Comparison of ENCODE assay signal across 8 cellular contexts in the genomic region with DNA sequence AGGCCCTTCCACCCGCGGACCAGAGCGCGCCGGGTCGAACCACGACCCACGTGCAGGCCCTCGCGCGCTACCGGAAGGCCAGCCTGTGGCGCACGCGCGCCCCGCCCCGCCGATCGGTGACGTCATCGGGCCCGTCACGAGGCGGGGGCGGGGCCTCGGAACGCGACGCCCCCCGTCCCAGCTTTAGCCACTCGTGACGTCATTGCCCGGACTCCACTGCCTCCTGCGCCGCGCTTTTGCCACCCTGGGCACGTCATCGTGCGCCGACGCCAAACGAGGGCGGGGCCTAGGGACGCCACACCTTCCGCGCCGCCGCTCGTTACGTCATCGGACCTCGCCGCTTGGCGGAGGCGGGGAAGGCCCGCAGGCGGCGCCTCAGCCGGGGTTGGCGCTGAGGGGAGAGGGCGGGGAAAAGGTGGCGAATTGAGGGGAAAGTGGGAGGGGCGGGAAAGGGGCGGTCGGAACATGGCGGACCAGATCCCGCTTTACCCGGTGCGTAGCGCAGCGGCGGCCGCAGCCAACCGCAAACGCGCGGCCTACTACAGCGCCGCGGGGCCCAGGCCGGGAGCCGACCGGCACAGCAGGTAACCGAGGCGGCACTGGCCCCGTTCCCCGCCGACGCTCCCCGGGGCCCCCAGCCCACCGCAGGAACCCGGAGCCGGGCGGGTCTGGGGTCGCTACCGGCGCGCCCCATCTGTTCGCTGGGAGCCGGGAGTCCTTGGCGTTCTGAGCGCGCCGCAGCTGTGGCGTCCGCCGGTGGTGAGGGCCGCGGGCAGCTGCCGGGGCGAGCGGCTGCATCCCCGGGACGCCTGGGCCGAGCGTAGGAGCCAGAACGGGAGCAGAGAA. TPM values are rescaled to one million over a fixed set of nuclear protein-coding genes. Genes with fewer than 3 reads are reported as not detected.
A peak's percentile ranks its signal among the peaks of the same experiment; 100 is the strongest.
DNase-seq lines count a peak whose midpoint lies in the region; ATAC-seq, FAIRE-seq and TF ChIP-seq lines count a peak whose summit lies in the region.

A gene with protein sequence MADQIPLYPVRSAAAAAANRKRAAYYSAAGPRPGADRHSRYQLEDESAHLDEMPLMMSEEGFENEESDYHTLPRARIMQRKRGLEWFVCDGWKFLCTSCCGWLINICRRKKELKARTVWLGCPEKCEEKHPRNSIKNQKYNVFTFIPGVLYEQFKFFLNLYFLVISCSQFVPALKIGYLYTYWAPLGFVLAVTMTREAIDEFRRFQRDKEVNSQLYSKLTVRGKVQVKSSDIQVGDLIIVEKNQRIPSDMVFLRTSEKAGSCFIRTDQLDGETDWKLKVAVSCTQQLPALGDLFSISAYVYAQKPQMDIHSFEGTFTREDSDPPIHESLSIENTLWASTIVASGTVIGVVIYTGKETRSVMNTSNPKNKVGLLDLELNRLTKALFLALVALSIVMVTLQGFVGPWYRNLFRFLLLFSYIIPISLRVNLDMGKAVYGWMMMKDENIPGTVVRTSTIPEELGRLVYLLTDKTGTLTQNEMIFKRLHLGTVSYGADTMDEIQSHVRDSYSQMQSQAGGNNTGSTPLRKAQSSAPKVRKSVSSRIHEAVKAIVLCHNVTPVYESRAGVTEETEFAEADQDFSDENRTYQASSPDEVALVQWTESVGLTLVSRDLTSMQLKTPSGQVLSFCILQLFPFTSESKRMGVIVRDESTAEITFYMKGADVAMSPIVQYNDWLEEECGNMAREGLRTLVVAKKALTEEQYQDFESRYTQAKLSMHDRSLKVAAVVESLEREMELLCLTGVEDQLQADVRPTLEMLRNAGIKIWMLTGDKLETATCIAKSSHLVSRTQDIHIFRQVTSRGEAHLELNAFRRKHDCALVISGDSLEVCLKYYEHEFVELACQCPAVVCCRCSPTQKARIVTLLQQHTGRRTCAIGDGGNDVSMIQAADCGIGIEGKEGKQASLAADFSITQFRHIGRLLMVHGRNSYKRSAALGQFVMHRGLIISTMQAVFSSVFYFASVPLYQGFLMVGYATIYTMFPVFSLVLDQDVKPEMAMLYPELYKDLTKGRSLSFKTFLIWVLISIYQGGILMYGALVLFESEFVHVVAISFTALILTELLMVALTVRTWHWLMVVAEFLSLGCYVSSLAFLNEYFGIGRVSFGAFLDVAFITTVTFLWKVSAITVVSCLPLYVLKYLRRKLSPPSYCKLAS (plus strand): TSS at position 449 of the 846 bp plus-strand sequence. CDS start 17 bp downstream, at position 466.

- DNase-seq in ACHN (peak; percentile 91), NCI-H2227 treated with DMSO at 0.1 percent for 48 hours (lab: John Stamatoyannopoulos, UW) (peak; percentile 95), bronchial epithelial cell (ENCODE audit: low read depth) (peak; percentile 85), iPS-NIHi7 (ENCODE audit: extremely low spot score) (peak; percentile 98), smooth muscle cell of the brain vasculature (ENCODE audit: low read depth, low spot score) (peak; percentile 96)

- no peak for FAIRE-seq in bronchial epithelial cell (lab: Jason Lieb, UNC)

- no peaks in the 10 kb centered on the region for H3K36me3 ChIP-seq in bronchial epithelial cell (ENCODE audit: control insufficient read depth, insufficient read depth, low read length)

- no peaks in the 10 kb centered on the region for H3K27me3 ChIP-seq in bronchial epithelial cell (ENCODE audit: control insufficient read depth, insufficient read depth, low read length)

- ATAC-seq in GM18867 (IDR thresholded peaks at IDR 0.05; ENCODE audit: unreplicated experiment), result peak; percentile 89
- ATAC-seq in HG03103 (IDR thresholded peaks at IDR 0.05; ENCODE audit: low read depth, unreplicated experiment), result peak; percentile 81

- TF ChIP-seq CTCF in WI38 (IDR thresholded peaks at IDR 0.05; ENCODE audit: low read depth, low read length) (no peak), bronchial epithelial cell (IDR thresholded peaks at IDR 0.05; ENCODE audit: insufficient read depth, low read length, severe bottlenecking) (no peak)

- in situ Hi-C loops in ACHN (cut with HindIII; ENCODE audit: low pct_ligation_motif_present, low pct_unique_long_range_greater_than_20kb, low sequenced_read_pairs), result no loop called here

- H3K4me3 ChIP-seq in WI38 (ENCODE audit: low read depth, low read length) (peak within 1 kb of the TSS; percentile 92), bronchial epithelial cell (ENCODE audit: low read depth, low read length) (peak within 1 kb of the TSS; percentile 59)

RNA-seq across cellular contexts. Expression of the gene that starts here (rescaled TPM):
- total RNA-seq in bronchial epithelial cell, result 10.8 and 24.1 TPM in 2 replicates

Comparison
In these comparisons a context has a peak if more than half of its experiments do, and no peak if none do; other contexts are left out.
1. Peak in every context shown above with its lines: DNase-seq, ATAC-seq and H3K4me3 ChIP-seq.